ENCODE assay signal across 8 cellular contexts in genomic region chr5:95962475-95962773, GRCh38. TPM values are rescaled to one million over a fixed set of nuclear protein-coding genes. Genes with fewer than 3 reads are reported as not detected.
DNase-seq lines count a peak whose midpoint lies in the region; ATAC-seq, FAIRE-seq and TF ChIP-seq lines count a peak whose summit lies in the region.

No MANE protein-coding gene starts in this region.

- peaks cover 58% of the 10 kb centered on the region for H3K4me1 Mint-ChIP-seq in WTC11

- intact Hi-C loops in gastrocnemius medialis (cut with DNase I; ENCODE audit: low total_unique reads): loop anchor here (1.0 to 10.0 kb wide), 6 partner anchors 115 to 376 kb away; partner anchors contain the start of genes RFESD and RHOBTB3

- no peak for DNase-seq in GM12892 (ENCODE audit: insufficient read length)
- no peak for DNase-seq in WTC11 (ENCODE audit: low spot score)
- DNase-seq in foreskin fibroblast: no peak
- no peak for DNase-seq in gastrocnemius medialis
- DNase-seq in NCI-H1694 (lab: John Stamatoyannopoulos, UW): no peak
- no peak for DNase-seq in activated CD8-positive, alpha-beta memory T cell treated with anti-CD3 and anti-CD28 coated beads, Interleukin-2, amount 50 U/mL, for 4 hours

- CTCF ChIA-PET in WTC11 (lab: Charles Lee): interaction anchor here (0.6 to 1.7 kb wide), 3 partner anchors 21 to 1319 kb away, joined by 3 to 8 read pairs (median 5); no protein-coding TSS in a partner anchor

- no peaks in the 10 kb centered on the region for H3K9me3 ChIP-seq in gastrocnemius medialis

- H3K9me3 Mint-ChIP-seq in WTC11: no peaks in the 10 kb centered on the region

- peak overlapping the region; percentile 82 for H3K4me3 Mint-ChIP-seq in WTC11

- peak; percentile 9 for FAIRE-seq in GM12892 (lab: Jason Lieb, UNC)

- ATAC-seq in WTC11: no peak
- no peak for ATAC-seq in gastrocnemius medialis
- no peak for ATAC-seq in GM21447 (IDR thresholded peaks at IDR 0.05; ENCODE audit: unreplicated experiment)
- no peak for ATAC-seq in GM18868 (IDR thresholded peaks at IDR 0.05; ENCODE audit: unreplicated experiment)

- no peaks in the 10 kb centered on the region for H3K36me3 ChIP-seq in gastrocnemius medialis

- H3K27ac ChIP-seq in gastrocnemius medialis: peak overlapping the region; percentile 91 to 99 (median 98)

- no peaks in the 10 kb centered on the region for H3K27me3 ChIP-seq in gastrocnemius medialis

- peak overlapping the region; percentile 99 for H3K27ac Mint-ChIP-seq in WTC11

- H3K27me3 Mint-ChIP-seq in WTC11 (ENCODE audit: low read depth): peaks cover 15% of the 10 kb centered on the region

- POLR2A ChIA-PET in WTC11 (lab: Charles Lee): interaction anchor here (0.7 to 1.8 kb wide), 5 partner anchors 68 to 470 kb away, joined by 3 to 5 read pairs (median 3); no protein-coding TSS in a partner anchor

- H3K4me3 ChIP-seq in foreskin fibroblast (ENCODE audit: low read depth in 1 of 2, low read length in 2 of 2) (peak overlapping the region; percentile 84 to 90), gastrocnemius medialis (peak overlapping the region; percentile 76 to 97 (median 89))

- TF ChIP-seq CTCF in WTC11 (IDR thresholded peaks at IDR 0.05) (no peak), foreskin fibroblast (IDR thresholded peaks at IDR 0.05; ENCODE audit: low read depth, low read length) (no peak), gastrocnemius medialis (IDR thresholded peaks at IDR 0.05 in 4 of 5, conservative IDR thresholded peaks at IDR 0.05 in 1 of 5) (no peak)

- H3K4me1 ChIP-seq in gastrocnemius medialis: peaks cover 11 to 21% of the 10 kb centered on the region in 2 donors

- TF ChIP-seq POLR2A in GM12892 (IDR thresholded peaks at IDR 0.05; ENCODE audit: low read depth, low read length) (no peak), gastrocnemius medialis (IDR thresholded peaks at IDR 0.05) (no peak)

- H3K36me3 Mint-ChIP-seq in WTC11: no peaks in the 10 kb centered on the region

- in situ Hi-C loops in gastrocnemius medialis (cut with MboI; ENCODE audit: low sequenced_read_pairs in 4 of 4): loop anchor here (5.0 to 25.0 kb wide), 6 partner anchors 105 to 650 kb away; partner anchors contain the start of gene RFESD (in 2 of the 4)

TF ChIP-seq in WTC11, 78 proteins besides CTCF, POLR2A, EP300 and RAD21:
- TF ChIP-seq ATF1 (CRISPR knock-in tag; IDR thresholded peaks at IDR 0.05) (no peak), EMX1 (CRISPR knock-in tag; IDR thresholded peaks at IDR 0.05) (no peak), ZNF671 (CRISPR knock-in tag; IDR thresholded peaks at IDR 0.05) (no peak), USF1 (CRISPR knock-in tag; IDR thresholded peaks at IDR 0.05) (no peak), GTF2I (CRISPR knock-in tag; conservative IDR thresholded peaks at IDR 0.05) (no peak), OVOL2 (CRISPR knock-in tag; IDR thresholded peaks at IDR 0.05; ENCODE audit: borderline replicate concordance) (no peak), PRDM15 (CRISPR knock-in tag; IDR thresholded peaks at IDR 0.05) (no peak), ZNF425 (CRISPR knock-in tag; conservative IDR thresholded peaks at IDR 0.05) (no peak), FOXP4 (CRISPR knock-in tag; IDR thresholded peaks at IDR 0.05) (no peak), ZNF317 (CRISPR knock-in tag; IDR thresholded peaks at IDR 0.05; ENCODE audit: borderline replicate concordance, low read depth) (no peak)

RNA-seq across cellular contexts. Expression of gene ELL2, which starts 0.8 kb away (rescaled TPM):
- polyA plus RNA-seq in GM12892 (2012; ENCODE audit: missing spikeins): 42.1 TPM
- total RNA-seq in WTC11 (2021) (20.5 to 24.4 TPM (median 23.9 TPM) in 3 replicates), gastrocnemius medialis (10 to 100 TPM; 35.2 to 64.5 (median 42.9) TPM)
